Comparison of ENCODE assay signal across 8 cellular contexts in genomic region chr9:35488566-35489312, GRCh38. TPM values are rescaled to one million over a fixed set of nuclear protein-coding genes. Genes with fewer than 3 reads are reported as not detected.
DNase-seq lines count a peak whose midpoint lies in the region; ATAC-seq, FAIRE-seq and TF ChIP-seq lines count a peak whose summit lies in the region.

No MANE protein-coding gene starts in this region.

- H2AFZ ChIP-seq in astrocyte (ENCODE audit: low read depth, low read length): peak overlapping the region; percentile 76

- H3K4me3 Mint-ChIP-seq in activated CD4-positive, alpha-beta T cell treated with anti-CD3 and anti-CD28 coated beads, Interleukin-2, amount 10 ng/mL, durations not matched to agents 7 days and 5 days: peak overlapping the region; percentile 59
- peak overlapping the region; percentile 87 for H3K4me3 Mint-ChIP-seq in astrocyte (ENCODE audit: unreplicated experiment)

- TF ChIP-seq CTCF in astrocyte (IDR thresholded peaks at IDR 0.05; ENCODE audit: insufficient read depth, low read depth, low read length) (no peak), left lung (IDR thresholded peaks at IDR 0.05) (no peak), thoracic aorta (IDR thresholded peaks at IDR 0.05) (no peak)

- H3K4me3 ChIP-seq in astrocyte (ENCODE audit: insufficient read depth, low read depth, low read length): peak overlapping the region; percentile 90
- peak overlapping the region; percentile 68 to 83 for H3K4me3 ChIP-seq in left lung
- H3K4me3 ChIP-seq in thoracic aorta: peak overlapping the region; percentile 99

- H3K36me3 Mint-ChIP-seq in activated CD4-positive, alpha-beta T cell treated with anti-CD3 and anti-CD28 coated beads, Interleukin-2, amount 10 ng/mL, durations not matched to agents 7 days and 5 days (ENCODE audit: low read depth): no peaks in the 10 kb centered on the region
- H3K36me3 Mint-ChIP-seq in astrocyte (ENCODE audit: low read depth, unreplicated experiment): peaks cover 4% of the 10 kb centered on the region

- H3K27ac ChIP-seq in astrocyte (ENCODE audit: low read depth, low read length) (peak overlapping the region; percentile 91), left lung (peak overlapping the region; percentile 90 to 94), thoracic aorta (peak overlapping the region; percentile 98 to 100)

- POLR2A ChIA-PET in activated CD4-positive, alpha-beta T cell treated with anti-CD3 and anti-CD28 coated beads, Interleukin-2, amount 10 ng/mL, durations not matched to agents 7 days and 5 days (lab: Charles Lee): no interaction called here

- FAIRE-seq in astrocyte (lab: Jason Lieb, UNC): no peak

- H3K27ac Mint-ChIP-seq in activated CD4-positive, alpha-beta T cell treated with anti-CD3 and anti-CD28 coated beads, Interleukin-2, amount 10 ng/mL, durations not matched to agents 7 days and 5 days: peak overlapping the region; percentile 10
- H3K27ac Mint-ChIP-seq in astrocyte (ENCODE audit: unreplicated experiment): peak overlapping the region; percentile 90

- H3K4me1 ChIP-seq in astrocyte (ENCODE audit: insufficient read depth, low read length): peaks cover 20% of the 10 kb centered on the region
- peaks cover 8 to 26% of the 10 kb centered on the region in 2 donors for H3K4me1 ChIP-seq in left lung
- peaks cover 6 to 14% of the 10 kb centered on the region in 2 donors for H3K4me1 ChIP-seq in thoracic aorta (ENCODE audit: control insufficient read depth in 1 of 2, low read depth in 2 of 2)

- intact Hi-C loops in left lung (cut with DNase I): loop anchor here in 1 of 2 donors (10.0 kb wide), 1 partner anchor 66 kb away; no protein-coding TSS in a partner anchor

- peaks cover 14% of the 10 kb centered on the region for H3K27me3 Mint-ChIP-seq in activated CD4-positive, alpha-beta T cell treated with anti-CD3 and anti-CD28 coated beads, Interleukin-2, amount 10 ng/mL, durations not matched to agents 7 days and 5 days
- no peaks in the 10 kb centered on the region for H3K27me3 Mint-ChIP-seq in astrocyte (ENCODE audit: low read depth, unreplicated experiment)

- ATAC-seq in left lung (no peak), thoracic aorta (ENCODE audit: insufficient number of reproducible peaks, low FRiP score, low read depth) (no peak), HG03135 (IDR thresholded peaks at IDR 0.05; ENCODE audit: unreplicated experiment) (no peak), GM21528 (IDR thresholded peaks at IDR 0.05; ENCODE audit: low FRiP score, unreplicated experiment) (no peak)

- peaks cover under 1% of the 10 kb centered on the region for H4K20me1 ChIP-seq in astrocyte (ENCODE audit: insufficient read depth, low read length)

- peaks cover 3% of the 10 kb centered on the region for H3K9me3 Mint-ChIP-seq in activated CD4-positive, alpha-beta T cell treated with anti-CD3 and anti-CD28 coated beads, Interleukin-2, amount 10 ng/mL, durations not matched to agents 7 days and 5 days
- H3K9me3 Mint-ChIP-seq in astrocyte (ENCODE audit: unreplicated experiment): peaks cover 2% of the 10 kb centered on the region

- CTCF ChIA-PET in activated CD4-positive, alpha-beta T cell treated with anti-CD3 and anti-CD28 coated beads, Interleukin-2, amount 10 ng/mL, durations not matched to agents 7 days and 5 days (lab: Charles Lee): interaction anchor here (1.0 to 1.4 kb wide), 2 partner anchors 65 to 123 kb away, joined by 3 to 6 read pairs; no protein-coding TSS in a partner anchor

- H3K9me3 ChIP-seq in astrocyte (ENCODE audit: insufficient read depth, low read depth, low read length) (no peaks in the 10 kb centered on the region), left lung (no peaks in the 10 kb centered on the region), thoracic aorta (no peaks in the 10 kb centered on the region)

- H3K27me3 ChIP-seq in astrocyte (ENCODE audit: insufficient read depth, low read length) (no peaks in the 10 kb centered on the region), left lung (no peaks in the 10 kb centered on the region), thoracic aorta (replicated peaks; ENCODE audit: insufficient read depth) (no peaks in the 10 kb centered on the region)

- H3K9ac ChIP-seq in astrocyte (ENCODE audit: low read length): peak overlapping the region; percentile 97

- H3K79me2 ChIP-seq in astrocyte (ENCODE audit: insufficient read depth, low read length): peaks cover 55% of the 10 kb centered on the region

- peak overlapping the region; percentile 93 for H3K4me2 ChIP-seq in astrocyte (ENCODE audit: low read length)

- H3K4me1 Mint-ChIP-seq in activated CD4-positive, alpha-beta T cell treated with anti-CD3 and anti-CD28 coated beads, Interleukin-2, amount 10 ng/mL, durations not matched to agents 7 days and 5 days: peaks cover 40% of the 10 kb centered on the region
- H3K4me1 Mint-ChIP-seq in astrocyte (ENCODE audit: low read depth, unreplicated experiment): peaks cover 14% of the 10 kb centered on the region

- H3K36me3 ChIP-seq in astrocyte (ENCODE audit: insufficient read depth, low read length) (no peaks in the 10 kb centered on the region), left lung (no peaks in the 10 kb centered on the region), thoracic aorta (no peaks in the 10 kb centered on the region)

- DNase-seq in activated CD4-positive, alpha-beta T cell treated with anti-CD3 and anti-CD28 coated beads, Interleukin-2, amount 10 ng/mL, durations not matched to agents 7 days and 5 days: no peak
- no peak for DNase-seq in activated CD4-positive, alpha-beta T cell treated with anti-CD3 and anti-CD28 coated beads, Interleukin-2, amount 50 U/mL, for 4 hours
- DNase-seq in astrocyte (ENCODE audit: low read depth): no peak
- DNase-seq in left lung: no peak
- DNase-seq in thoracic aorta (ENCODE audit: low spot score): no peak
- DNase-seq in DMS79 (lab: John Stamatoyannopoulos, UW): no peak

RNA-seq across cellular contexts. Expression of gene RUSC2, which starts 1.2 kb away (rescaled TPM):
- total RNA-seq in activated CD4-positive, alpha-beta T cell treated with anti-CD3 and anti-CD28 coated beads, Interleukin-2, amount 10 ng/mL, durations not matched to agents 7 days and 5 days: 1 to 10 TPM; 3.6 to 4.0 TPM
- total RNA-seq in astrocyte (63.8 and 67.4 TPM in 2 replicates), left lung (10 to 100 TPM; 28.2 to 32.2 TPM), thoracic aorta (100 to 1,000 TPM in 1 of 2 donors, 10 to 100 TPM in 1; 89.8 to 124 TPM)

Comparison
In these comparisons a context has a peak if more than half of its experiments do, and no peak if none do; other contexts are left out.
1. RNA of gene RUSC2, which starts 1.2 kb away (total RNA-seq): 89.8 to 124 TPM in thoracic aorta, 63.8 to 67.4 TPM in astrocyte and 28.2 to 32.2 TPM in left lung; 3.6 to 4.0 TPM in activated CD4-positive, alpha-beta T cell treated with anti-CD3 and anti-CD28 coated beads, Interleukin-2, amount 10 ng/mL, durations not matched to agents 7 days and 5 days; every median in the first group is over 4 times any median in the second.
2. Peak in every context shown above with its lines, with median percentiles within 50 percentile points of each other: H3K27ac ChIP-seq and H3K4me3 ChIP-seq.